ENCODE assay signal across 1 cellular context in the genomic region with DNA sequence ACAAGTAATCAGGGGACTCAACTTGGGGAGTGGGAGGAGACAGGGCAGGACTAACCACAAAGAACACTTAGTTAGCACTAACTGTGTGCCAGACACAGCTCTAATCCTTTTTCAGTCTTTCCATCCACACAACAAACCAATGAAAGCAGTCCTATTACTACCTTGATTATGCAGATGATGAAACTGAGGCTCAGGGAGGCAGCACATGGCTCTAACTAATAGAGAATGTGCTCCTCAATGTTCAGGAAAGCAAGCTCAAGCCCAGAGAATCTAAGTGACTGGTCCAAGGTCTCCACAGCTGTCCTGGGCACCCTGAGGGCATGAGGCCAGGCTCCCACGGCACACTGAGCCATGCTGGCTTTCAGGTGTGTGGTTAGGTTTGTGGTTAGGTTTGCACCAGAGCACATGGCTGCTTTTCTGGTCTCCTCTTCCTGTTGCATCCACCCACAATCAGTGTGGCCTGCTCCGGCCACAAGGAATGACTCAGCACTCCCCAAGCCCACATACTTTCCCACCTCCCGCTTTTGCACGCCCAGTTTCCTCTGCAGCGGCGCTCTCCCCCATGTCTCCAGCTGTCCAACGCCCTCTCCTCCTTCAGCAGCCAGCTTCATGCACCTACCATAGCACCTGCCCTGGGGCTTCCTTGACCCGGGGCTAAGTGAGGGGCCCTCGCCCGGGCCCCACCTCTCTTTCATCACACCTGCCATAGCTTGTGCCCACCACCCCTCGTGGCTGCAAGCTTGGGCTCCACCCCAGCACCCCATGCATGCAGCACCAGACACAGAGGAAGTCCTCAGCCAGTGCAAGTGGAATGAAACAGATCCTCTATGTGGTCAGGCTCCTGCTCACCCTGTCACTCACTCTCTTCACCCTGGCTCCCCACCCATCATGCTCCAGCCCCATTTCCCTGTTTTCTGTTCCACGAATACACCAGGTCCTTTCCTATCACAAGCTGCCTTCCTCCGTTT.
A peak's percentile ranks its signal among the peaks of the same experiment; 100 is the strongest.
TF ChIP-seq lines count a peak whose summit lies in the region.

No MANE protein-coding gene starts in this region.

TF ChIP-seq in K562, 482 proteins besides CTCF, POLR2A, EP300 and RAD21 (continued from another document and continues in another):
- TF ChIP-seq MLLT1 (IDR thresholded peaks at IDR 0.05) = peak in 1 of 2 experiments; percentile 84; a peak in 2 of 4 replicates
- TF ChIP-seq ZNF592 (IDR thresholded peaks at IDR 0.05) = peak; percentile 99
- TF ChIP-seq ARID2 (IDR thresholded peaks at IDR 0.05) = no peak
- peak; percentile 60 for TF ChIP-seq ZNF583 (CRISPR knock-in tag; IDR thresholded peaks at IDR 0.05)
- peak; percentile 85 for TF ChIP-seq CBFA2T3 (IDR thresholded peaks at IDR 0.05)
- no peak for TF ChIP-seq CEBPB (tag; IDR thresholded peaks at IDR 0.05)
- TF ChIP-seq CTBP1 (IDR thresholded peaks at IDR 0.05; ENCODE audit: borderline replicate concordance) = peak; percentile 87
- TF ChIP-seq NFE2L1 (tag; IDR thresholded peaks at IDR 0.05; ENCODE audit: borderline replicate concordance, low read depth) = peak; percentile 96
- TF ChIP-seq ZBTB43 (CRISPR knock-in tag; IDR thresholded peaks at IDR 0.05) = 0 out of 2 replicates have a peak, but pooled peaks have one; percentile 32
- no peak for TF ChIP-seq RBM17 (IDR thresholded peaks at IDR 0.05; ENCODE audit: borderline replicate concordance, low read depth, low read length)
- TF ChIP-seq HMGN3 (IDR thresholded peaks at IDR 0.05; ENCODE audit: borderline replicate concordance, extremely low read depth, insufficient read length, low read depth, low read length) = peak; percentile 25
- peak; percentile 79 for TF ChIP-seq HES1 (IDR thresholded peaks at IDR 0.05; ENCODE audit: low read depth)
- peak; percentile 76 for TF ChIP-seq CEBPG (CRISPR knock-in tag; IDR thresholded peaks at IDR 0.05)
- TF ChIP-seq CEBPG (tag; conservative IDR thresholded peaks at IDR 0.05 in 1 of 2, IDR thresholded peaks at IDR 0.05 in 1 of 2) = peak; percentile 48 to 58; a peak in 3 of 4 replicates
- 0 out of 2 replicates have a peak, but pooled peaks have one; percentile 36 for TF ChIP-seq LARP7 (IDR thresholded peaks at IDR 0.05)
- TF ChIP-seq BRF2 (IDR thresholded peaks at IDR 0.05; ENCODE audit: borderline replicate concordance, insufficient read depth, insufficient read length) = no peak
- TF ChIP-seq PRDM10 (IDR thresholded peaks at IDR 0.05; ENCODE audit: partially characterized antibody) = peak; percentile 82
- TF ChIP-seq, protein P1, sequence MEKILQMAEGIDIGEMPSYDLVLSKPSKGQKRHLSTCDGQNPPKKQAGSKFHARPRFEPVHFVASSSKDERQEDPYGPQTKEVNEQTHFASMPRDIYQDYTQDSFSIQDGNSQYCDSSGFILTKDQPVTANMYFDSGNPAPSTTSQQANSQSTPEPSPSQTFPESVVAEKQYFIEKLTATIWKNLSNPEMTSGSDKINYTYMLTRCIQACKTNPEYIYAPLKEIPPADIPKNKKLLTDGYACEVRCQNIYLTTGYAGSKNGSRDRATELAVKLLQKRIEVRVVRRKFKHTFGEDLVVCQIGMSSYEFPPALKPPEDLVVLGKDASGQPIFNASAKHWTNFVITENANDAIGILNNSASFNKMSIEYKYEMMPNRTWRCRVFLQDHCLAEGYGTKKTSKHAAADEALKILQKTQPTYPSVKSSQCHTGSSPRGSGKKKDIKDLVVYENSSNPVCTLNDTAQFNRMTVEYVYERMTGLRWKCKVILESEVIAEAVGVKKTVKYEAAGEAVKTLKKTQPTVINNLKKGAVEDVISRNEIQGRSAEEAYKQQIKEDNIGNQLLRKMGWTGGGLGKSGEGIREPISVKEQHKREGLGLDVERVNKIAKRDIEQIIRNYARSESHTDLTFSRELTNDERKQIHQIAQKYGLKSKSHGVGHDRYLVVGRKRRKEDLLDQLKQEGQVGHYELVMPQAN (IDR thresholded peaks at IDR 0.05; ENCODE audit: borderline replicate concordance) = peak; percentile 12; the same call in 1 of the 2 replicates
- TF ChIP-seq ERF (CRISPR knock-in tag; IDR thresholded peaks at IDR 0.05) = no peak
- TF ChIP-seq ZNF431 (CRISPR knock-in tag; IDR thresholded peaks at IDR 0.05) = peak; percentile 83
- TF ChIP-seq SMARCC2 (IDR thresholded peaks at IDR 0.05; ENCODE audit: low read depth) = peak; percentile 30; the same call in 1 of the 2 replicates
- TF ChIP-seq SMC3 (conservative IDR thresholded peaks at IDR 0.05; ENCODE audit: insufficient read depth, low read depth, low read length) = 0 out of 2 replicates have a peak, but pooled peaks have one; percentile 4
- no peak for TF ChIP-seq RBM22 (IDR thresholded peaks at IDR 0.05; ENCODE audit: low read depth, low read length, poor library complexity, severe bottlenecking)
- TF ChIP-seq, protein P2, sequence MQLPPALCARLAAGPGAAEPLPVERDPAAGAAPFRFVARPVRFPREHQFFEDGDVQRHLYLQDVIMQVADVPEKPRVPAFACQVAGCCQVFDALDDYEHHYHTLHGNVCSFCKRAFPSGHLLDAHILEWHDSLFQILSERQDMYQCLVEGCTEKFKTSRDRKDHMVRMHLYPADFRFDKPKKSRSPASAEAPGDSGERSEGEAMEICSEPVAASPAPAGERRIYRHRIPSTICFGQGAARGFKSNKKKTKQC (CRISPR knock-in tag; IDR thresholded peaks at IDR 0.05) = peak; percentile 73
- TF ChIP-seq TOE1 (IDR thresholded peaks at IDR 0.05; ENCODE audit: borderline replicate concordance) = peak; percentile 56; the same call in 1 of the 2 replicates
- no peak for TF ChIP-seq TOE1 (CRISPR knock-in tag; IDR thresholded peaks at IDR 0.05; ENCODE audit: borderline replicate concordance, low read depth)
- TF ChIP-seq, protein P3, sequence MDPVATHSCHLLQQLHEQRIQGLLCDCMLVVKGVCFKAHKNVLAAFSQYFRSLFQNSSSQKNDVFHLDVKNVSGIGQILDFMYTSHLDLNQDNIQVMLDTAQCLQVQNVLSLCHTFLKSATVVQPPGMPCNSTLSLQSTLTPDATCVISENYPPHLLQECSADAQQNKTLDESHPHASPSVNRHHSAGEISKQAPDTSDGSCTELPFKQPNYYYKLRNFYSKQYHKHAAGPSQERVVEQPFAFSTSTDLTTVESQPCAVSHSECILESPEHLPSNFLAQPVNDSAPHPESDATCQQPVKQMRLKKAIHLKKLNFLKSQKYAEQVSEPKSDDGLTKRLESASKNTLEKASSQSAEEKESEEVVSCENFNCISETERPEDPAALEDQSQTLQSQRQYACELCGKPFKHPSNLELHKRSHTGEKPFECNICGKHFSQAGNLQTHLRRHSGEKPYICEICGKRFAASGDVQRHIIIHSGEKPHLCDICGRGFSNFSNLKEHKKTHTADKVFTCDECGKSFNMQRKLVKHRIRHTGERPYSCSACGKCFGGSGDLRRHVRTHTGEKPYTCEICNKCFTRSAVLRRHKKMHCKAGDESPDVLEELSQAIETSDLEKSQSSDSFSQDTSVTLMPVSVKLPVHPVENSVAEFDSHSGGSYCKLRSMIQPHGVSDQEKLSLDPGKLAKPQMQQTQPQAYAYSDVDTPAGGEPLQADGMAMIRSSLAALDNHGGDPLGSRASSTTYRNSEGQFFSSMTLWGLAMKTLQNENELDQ (CRISPR knock-in tag; IDR thresholded peaks at IDR 0.05; ENCODE audit: borderline replicate concordance) = no peak
- 0 out of 2 replicates have a peak, but pooled peaks have one; percentile 52 for TF ChIP-seq ZNF589 (CRISPR knock-in tag; IDR thresholded peaks at IDR 0.05; ENCODE audit: low read depth)
- no peak for TF ChIP-seq HNRNPL (IDR thresholded peaks at IDR 0.05; ENCODE audit: low read depth, low read length)
- TF ChIP-seq BRCA1 (IDR thresholded peaks at IDR 0.05) = no peak
- no peak for TF ChIP-seq BRCA1 (CRISPR knock-in tag; IDR thresholded peaks at IDR 0.05)
